ENCODE assay signal across 1 cellular context in genomic region chr15:79897380-79897678, GRCh38.
TF ChIP-seq lines count a peak whose summit lies in the region.

No MANE protein-coding gene starts in this region.

TF ChIP-seq in GM23338, 12 proteins besides CTCF, POLR2A, EP300 and RAD21 (continued from another document):
- TF ChIP-seq ETS1 (IDR thresholded peaks at IDR 0.05), result no peak
- no peak for TF ChIP-seq EZH2phosphoT487 (IDR thresholded peaks at IDR 0.05; ENCODE audit: unreplicated experiment)
- TF ChIP-seq CREB1 (CRISPR knock-in tag; IDR thresholded peaks at IDR 0.05; ENCODE audit: low read depth), result no peak
- no peak for TF ChIP-seq EZH2 (IDR thresholded peaks at IDR 0.05; ENCODE audit: low read depth, unreplicated experiment)
- TF ChIP-seq REST (IDR thresholded peaks at IDR 0.05; ENCODE audit: unreplicated experiment), result no peak
